Comparison of ENCODE assay signal across 8 cellular contexts in genomic region chr2:234446404-234447076, GRCh38. TPM values are rescaled to one million over a fixed set of nuclear protein-coding genes. Genes with fewer than 3 reads are reported as not detected.
DNase-seq lines count a peak whose midpoint lies in the region; ATAC-seq and TF ChIP-seq lines count a peak whose summit lies in the region.

No MANE protein-coding gene starts in this region.

- peaks cover 10% of the 10 kb centered on the region for H3K9me3 Mint-ChIP-seq in T-helper 2 cell treated with Interferon-gamma antibody and Interleukin-4, amounts not matched to agents 5 μg/mL and 100 μg/mL, for 36 hours
- no peaks in the 10 kb centered on the region for H3K9me3 Mint-ChIP-seq in MCF 10A (ENCODE audit: unreplicated experiment)
- H3K9me3 Mint-ChIP-seq in naive thymus-derived CD4-positive, alpha-beta T cell = peaks cover 0 to 17% (median 2%) of the 10 kb centered on the region in 11 donors
- H3K9me3 Mint-ChIP-seq in progenitor cell of endocrine pancreas (ENCODE audit: low read depth) = no peaks in the 10 kb centered on the region

- H3K36me3 Mint-ChIP-seq in T-helper 2 cell treated with Interferon-gamma antibody and Interleukin-4, amounts not matched to agents 5 μg/mL and 100 μg/mL, for 36 hours (ENCODE audit: low read depth) = peaks cover 80% of the 10 kb centered on the region
- H3K36me3 Mint-ChIP-seq in MCF 10A (ENCODE audit: insufficient read depth, unreplicated experiment) (no peaks in the 10 kb centered on the region), progenitor cell of endocrine pancreas (ENCODE audit: insufficient read depth) (no peaks in the 10 kb centered on the region)
- peaks cover 0 to 77% (median 37%) of the 10 kb centered on the region in 5 donors for H3K36me3 Mint-ChIP-seq in naive thymus-derived CD4-positive, alpha-beta T cell

- ATAC-seq in GM18867 (IDR thresholded peaks at IDR 0.05; ENCODE audit: unreplicated experiment) = peak; percentile 97
- ATAC-seq in HG03025 (IDR thresholded peaks at IDR 0.05; ENCODE audit: low FRiP score, unreplicated experiment) = peak; percentile 96
- peak; percentile 92 for ATAC-seq in naive thymus-derived CD4-positive, alpha-beta T cell

- peak overlapping the region; percentile 29 for H3K4me3 ChIP-seq in naive thymus-derived CD4-positive, alpha-beta T cell (ENCODE audit: low read length)
- no peak overlapping the region for H3K4me3 ChIP-seq in stomach

- no TSS peak for BruUV-seq in MCF 10A (replicated peaks; lab: Mats Ljungman, UMichigan)

- peak overlapping the region; percentile 98 for H3K27ac Mint-ChIP-seq in T-helper 2 cell treated with Interferon-gamma antibody and Interleukin-4, amounts not matched to agents 5 μg/mL and 100 μg/mL, for 36 hours
- peak overlapping the region; percentile 94 for H3K27ac Mint-ChIP-seq in MCF 10A (ENCODE audit: low read depth, unreplicated experiment)
- H3K27ac Mint-ChIP-seq in naive thymus-derived CD4-positive, alpha-beta T cell = peak overlapping the region; percentile 96 to 100 (median 100)
- no peak overlapping the region for H3K27ac Mint-ChIP-seq in progenitor cell of endocrine pancreas

- H3K4me1 Mint-ChIP-seq in T-helper 2 cell treated with Interferon-gamma antibody and Interleukin-4, amounts not matched to agents 5 μg/mL and 100 μg/mL, for 36 hours (ENCODE audit: low read depth) = peaks cover 80% of the 10 kb centered on the region
- H3K4me1 Mint-ChIP-seq in MCF 10A (ENCODE audit: insufficient read depth, unreplicated experiment) (peaks cover 14% of the 10 kb centered on the region), progenitor cell of endocrine pancreas (ENCODE audit: low read depth) (peaks cover 29% of the 10 kb centered on the region)
- peaks cover 60 to 98% (median 89%) of the 10 kb centered on the region in 7 donors for H3K4me1 Mint-ChIP-seq in naive thymus-derived CD4-positive, alpha-beta T cell

- no peak for TF ChIP-seq EP300 in stomach (IDR thresholded peaks at IDR 0.05)

- H3K4me1 ChIP-seq in naive thymus-derived CD4-positive, alpha-beta T cell (ENCODE audit: control insufficient read depth in 2 of 2, insufficient read depth in 2 of 2, low read length in 2 of 2) = peaks cover 57 to 93% of the 10 kb centered on the region in 2 donors
- peaks cover 0 to 44% (median 17%) of the 10 kb centered on the region in 4 donors for H3K4me1 ChIP-seq in stomach

- WGBS in stomach, 5 donors = 57 to 76% (median 75%) methylated on average over 15 to 18 of the region's 18 CpGs

- H3K27me3 ChIP-seq in naive thymus-derived CD4-positive, alpha-beta T cell (ENCODE audit: control insufficient read depth in 2 of 2, insufficient read depth in 2 of 2, low read length in 2 of 2) = no peaks in the 10 kb centered on the region
- no peaks in the 10 kb centered on the region for H3K27me3 ChIP-seq in stomach

- no peaks in the 10 kb centered on the region for H3K9me3 ChIP-seq in naive thymus-derived CD4-positive, alpha-beta T cell (ENCODE audit: control insufficient read depth in 2 of 3, low read length in 3 of 3)
- H3K9me3 ChIP-seq in stomach = no peaks in the 10 kb centered on the region

- TF ChIP-seq CTCF in MCF 10A (IDR thresholded peaks at IDR 0.05; ENCODE audit: unreplicated experiment) (no peak), stomach (IDR thresholded peaks at IDR 0.05) (no peak), progenitor cell of endocrine pancreas (IDR thresholded peaks at IDR 0.05; ENCODE audit: unreplicated experiment) (no peak)

- peak; percentile 85 for DNase-seq in T-helper 2 cell treated with Interferon-gamma antibody and Interleukin-4, amounts not matched to agents 5 μg/mL and 100 μg/mL, for 36 hours (ENCODE audit: low spot score)
- DNase-seq in MCF 10A (ENCODE audit: unreplicated experiment) (peak; percentile 63), stomach (peak; percentile 60), NCI-H187 (lab: John Stamatoyannopoulos, UW) (no peak), progenitor cell of endocrine pancreas (ENCODE audit: low spot score, unreplicated experiment) (no peak)
- peak; percentile 58 to 89 (median 85) for DNase-seq in naive thymus-derived CD4-positive, alpha-beta T cell

- no peaks in the 10 kb centered on the region for H3K36me3 ChIP-seq in naive thymus-derived CD4-positive, alpha-beta T cell (ENCODE audit: control insufficient read depth in 2 of 3, insufficient read depth in 3 of 3, low read length in 3 of 3)
- H3K36me3 ChIP-seq in stomach = no peaks in the 10 kb centered on the region

- no peaks in the 10 kb centered on the region for H3K27me3 Mint-ChIP-seq in T-helper 2 cell treated with Interferon-gamma antibody and Interleukin-4, amounts not matched to agents 5 μg/mL and 100 μg/mL, for 36 hours (ENCODE audit: low read depth)
- H3K27me3 Mint-ChIP-seq in MCF 10A (ENCODE audit: insufficient read depth, unreplicated experiment) (no peaks in the 10 kb centered on the region), progenitor cell of endocrine pancreas (peaks cover 3% of the 10 kb centered on the region)
- H3K27me3 Mint-ChIP-seq in naive thymus-derived CD4-positive, alpha-beta T cell = no peaks in the 10 kb centered on the region

- POLR2A ChIA-PET in MCF 10A (lab: Yijun Ruan, JAX) = interaction anchor here (0.5 to 2.5 kb wide), 7 partner anchors 12 to 111 kb away, joined by 3 to 23 read pairs (median 4); partner anchors contain the start of gene ARL4C
- POLR2A ChIA-PET in naive thymus-derived CD4-positive, alpha-beta T cell (lab: Charles Lee) = interaction anchor here (0.6 to 27.5 kb wide), 21 partner anchors 9 to 213 kb away, joined by 3 to 643 read pairs (median 5); partner anchors contain the start of gene ARL4C

- peak overlapping the region; percentile 96 for H3K27ac ChIP-seq in naive thymus-derived CD4-positive, alpha-beta T cell (ENCODE audit: low read depth, low read length)
- H3K27ac ChIP-seq in stomach = peak overlapping the region; percentile 61 to 73 (median 65)

- TF ChIP-seq POLR2A in stomach (IDR thresholded peaks at IDR 0.05) = no peak

- intact Hi-C loops in MCF 10A (cut with micrococcal nuclease) = no loop called here
- intact Hi-C loops in naive thymus-derived CD4-positive, alpha-beta T cell (cut with micrococcal nuclease) = loop anchor here (1.0 to 5.0 kb wide), 10 partner anchors 8 to 309 kb away; no protein-coding TSS in a partner anchor
- intact Hi-C loops in stomach (cut with DNase I; ENCODE audit: low total_unique reads) = no loop called here

- CTCF ChIA-PET in MCF 10A (lab: Yijun Ruan, JAX) = interaction anchor here (0.6 to 1.5 kb wide), 4 partner anchors 25 to 355 kb away, joined by 3 to 7 read pairs (median 4); no protein-coding TSS in a partner anchor
- CTCF ChIA-PET in naive thymus-derived CD4-positive, alpha-beta T cell (lab: Charles Lee) = interaction anchor here (0.6 to 2.7 kb wide), 17 partner anchors 8 to 310 kb away, joined by 3 to 19 read pairs (median 5); partner anchors contain the start of gene ARL4C

- peak overlapping the region; percentile 72 for H3K4me3 Mint-ChIP-seq in T-helper 2 cell treated with Interferon-gamma antibody and Interleukin-4, amounts not matched to agents 5 μg/mL and 100 μg/mL, for 36 hours
- H3K4me3 Mint-ChIP-seq in MCF 10A (ENCODE audit: unreplicated experiment) (no peak overlapping the region), progenitor cell of endocrine pancreas (ENCODE audit: low read depth) (no peak overlapping the region)
- peak overlapping the region; percentile 71 to 99 (median 86) for H3K4me3 Mint-ChIP-seq in naive thymus-derived CD4-positive, alpha-beta T cell

RNA-seq across cellular contexts. Expression of gene ARL4C, which starts 50.3 kb away (rescaled TPM):
- total RNA-seq in MCF 10A (2022) (3.5 and 6.4 TPM in 2 replicates), stomach (10 to 100 TPM in 3 of 5 donors, 1 to 10 TPM in 2; 3.6 to 13.6 (median 12.1) TPM), progenitor cell of endocrine pancreas (39.9 and 41.8 TPM in 2 replicates)
- total RNA-seq in naive thymus-derived CD4-positive, alpha-beta T cell = 100 to 1,000 TPM; 200 to 329 (median 290) TPM
- polyA plus RNA-seq in naive thymus-derived CD4-positive, alpha-beta T cell = 100 to 1,000 TPM in 1 of 2 donors, 10 to 100 TPM in 1; 90.6 to 115 TPM
- 10 to 100 TPM in 1 of 3 donors, 1 to 10 TPM in 2; 3.7 to 14.2 (median 7.6) TPM for polyA plus RNA-seq in stomach

Comparison
In these comparisons a context has a peak if more than half of its experiments do, and no peak if none do; other contexts are left out.
1. DNase-seq: peak in T-helper 2 cell treated with Interferon-gamma antibody and Interleukin-4, amounts not matched to agents 5 μg/mL and 100 μg/mL, for 36 hours (single experiment), MCF 10A (single experiment), naive thymus-derived CD4-positive, alpha-beta T cell (9 of 9) and stomach (single experiment); none in NCI-H187 (0 of 2) and progenitor cell of endocrine pancreas (single experiment).
2. H3K4me3 Mint-ChIP-seq: peak in T-helper 2 cell treated with Interferon-gamma antibody and Interleukin-4, amounts not matched to agents 5 μg/mL and 100 μg/mL, for 36 hours (single experiment) and naive thymus-derived CD4-positive, alpha-beta T cell (10 of 10); none in MCF 10A (single experiment) and progenitor cell of endocrine pancreas (single experiment).
3. intact Hi-C loops: an anchor here in naive thymus-derived CD4-positive, alpha-beta T cell (1.0 to 5.0 kb wide); none called in MCF 10A and stomach.
4. Peak in every context shown above with its lines, with median percentiles within 50 percentile points of each other: ATAC-seq.